Comparison of ENCODE assay signal across 7 cellular contexts in the genomic region with DNA sequence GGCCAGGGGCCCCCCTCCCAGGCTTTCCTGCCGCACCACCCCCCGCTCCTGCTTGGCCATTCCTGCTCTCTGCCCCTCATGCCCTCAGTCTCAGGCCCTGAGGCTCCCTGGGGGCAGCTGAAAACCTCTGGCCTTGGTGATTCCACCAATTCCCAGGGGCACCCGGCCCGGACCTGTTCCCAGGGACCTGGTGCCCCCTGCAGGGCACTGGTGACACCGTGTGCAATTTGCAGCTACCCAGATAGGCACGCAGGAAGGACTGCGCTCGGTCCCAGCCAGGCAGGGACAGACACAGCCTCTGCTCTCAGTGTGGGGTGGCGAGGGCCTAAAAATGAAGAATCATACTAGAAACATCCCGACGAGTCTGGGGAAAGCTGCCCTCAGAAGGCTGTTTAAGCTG. TPM values are rescaled to one million over a fixed set of nuclear protein-coding genes. Genes with fewer than 3 reads are reported as not detected.
DNase-seq lines count a peak whose midpoint lies in the region; ATAC-seq, FAIRE-seq and TF ChIP-seq lines count a peak whose summit lies in the region.

No MANE protein-coding gene starts in this region.

- H3K4me1 Mint-ChIP-seq in stimulated activated naive B cell treated with anti-CD40 and anti-IgM and Interleukin-4, amounts not matched to agents 10 μg/mL and 1 μg/mL and 100 μg/mL, for 72 hours = peaks cover 0 to 5% of the 10 kb centered on the region in 2 donors

- no peaks in the 10 kb centered on the region for H3K9me3 Mint-ChIP-seq in stimulated activated naive B cell treated with anti-CD40 and anti-IgM and Interleukin-4, amounts not matched to agents 10 μg/mL and 1 μg/mL and 100 μg/mL, for 72 hours

- in situ Hi-C loops in HAP-1 (cut with MboI; ENCODE audit: low sequenced_read_pairs) = no loop called here

- H3K27me3 ChIP-seq in HAP-1 (ENCODE audit: low read depth) = peaks cover 5% of the 10 kb centered on the region
- peaks cover 2 to 29% (median 10%) of the 10 kb centered on the region in 9 donors for H3K27me3 ChIP-seq in heart left ventricle

- intact Hi-C loops in heart left ventricle (cut with DNase I) = loop anchor here in 1 of 10 donors (2.0 kb wide), 1 partner anchor 29 kb away; no protein-coding TSS in a partner anchor

- H3K36me3 ChIP-seq in HAP-1 (replicated peaks) = no peaks in the 10 kb centered on the region
- H3K36me3 ChIP-seq in heart left ventricle = no peaks in the 10 kb centered on the region

- H3K36me3 Mint-ChIP-seq in stimulated activated naive B cell treated with anti-CD40 and anti-IgM and Interleukin-4, amounts not matched to agents 10 μg/mL and 1 μg/mL and 100 μg/mL, for 72 hours = no peaks in the 10 kb centered on the region

- H3K9me3 ChIP-seq in HAP-1 = no peaks in the 10 kb centered on the region
- H3K9me3 ChIP-seq in heart left ventricle = no peaks in the 10 kb centered on the region

- no peak overlapping the region for H3K27ac Mint-ChIP-seq in stimulated activated naive B cell treated with anti-CD40 and anti-IgM and Interleukin-4, amounts not matched to agents 10 μg/mL and 1 μg/mL and 100 μg/mL, for 72 hours

- H3K27me3 Mint-ChIP-seq in stimulated activated naive B cell treated with anti-CD40 and anti-IgM and Interleukin-4, amounts not matched to agents 10 μg/mL and 1 μg/mL and 100 μg/mL, for 72 hours = peaks cover 39 to 57% of the 10 kb centered on the region in 2 donors

- DNase-seq in DMS53 (lab: John Stamatoyannopoulos, UW) = peak; percentile 72
- DNase-seq in HAP-1 (ENCODE audit: low spot score in 2 of 2) = peak; percentile 13 to 82
- peak; percentile 22 for DNase-seq in SW480 (ENCODE audit: low spot score)
- DNase-seq in heart left ventricle = peak; percentile 24 to 67 (median 58)
- peak; percentile 7 for DNase-seq in stimulated activated naive B cell treated with anti-CD40 and anti-IgM and Interleukin-4, amounts not matched to agents 10 μg/mL and 1 μg/mL and 100 μg/mL, for 72 hours
- DNase-seq in RCC 7860 (ENCODE audit: low spot score) = no peak
- DNase-seq in NCI-H187 (lab: John Stamatoyannopoulos, UW) = no peak

- TF ChIP-seq CTCF in heart left ventricle (IDR thresholded peaks at IDR 0.05) = peak; percentile 34 to 66 (median 54)

- 31 to 42% (median 38%) methylated on average over 9 to 11 of the region's 11 CpGs for WGBS in heart left ventricle, 4 donors

- ATAC-seq in heart left ventricle = peak; percentile 51 to 76 (median 74)
- ATAC-seq in stimulated activated naive B cell treated with anti-CD40 and anti-IgM and Interleukin-4, amounts not matched to agents 10 μg/mL and 1 μg/mL and 100 μg/mL, for 72 hours (replicated peaks) = peak; percentile 77 to 80

- no peak overlapping the region for H3K4me3 ChIP-seq in HAP-1
- H3K4me3 ChIP-seq in heart left ventricle = no peak overlapping the region

- H3K27ac ChIP-seq in heart left ventricle = no peak overlapping the region

- no peak for TF ChIP-seq POLR2A in heart left ventricle (IDR thresholded peaks at IDR 0.05)

- FAIRE-seq in RCC 7860 (lab: Jason Lieb, UNC) = no peak

- no peaks in the 10 kb centered on the region for H3K4me1 ChIP-seq in HAP-1
- peaks cover 0 to 13% (median 0%) of the 10 kb centered on the region in 12 donors for H3K4me1 ChIP-seq in heart left ventricle

- no peak overlapping the region for H3K4me3 Mint-ChIP-seq in stimulated activated naive B cell treated with anti-CD40 and anti-IgM and Interleukin-4, amounts not matched to agents 10 μg/mL and 1 μg/mL and 100 μg/mL, for 72 hours

RNA-seq across cellular contexts. Expression of a gene that starts 13.4 kb away (rescaled TPM):
- total RNA-seq in heart left ventricle = 1 to 10 TPM in 6 of 9 donors, under 1 TPM in 3; 0.50 to 5.4 (median 1.6) TPM
- polyA plus RNA-seq in heart left ventricle = 1 to 10 TPM; 1.2 to 2.1 TPM

Comparison
In these comparisons a context has a peak if more than half of its experiments do, and no peak if none do; other contexts are left out.
1. DNase-seq: peak in DMS53 (single experiment), HAP-1 (2 of 2), SW480 (single experiment), heart left ventricle (5 of 5) and stimulated activated naive B cell treated with anti-CD40 and anti-IgM and Interleukin-4, amounts not matched to agents 10 μg/mL and 1 μg/mL and 100 μg/mL, for 72 hours (single experiment); none in RCC 7860 (single experiment) and NCI-H187 (0 of 2).